ENCODE assay signal across 1 cellular context in genomic region chr1:107056426-107057196, GRCh38.
TF ChIP-seq lines count a peak whose summit lies in the region.

PRMT6 (plus strand) TSS chr1:107056674; CDS start chr1:107056716, 42 bp downstream.

TF ChIP-seq in K562, 482 proteins besides CTCF, POLR2A, EP300 and RAD21 (continued from another document):
- TF ChIP-seq LCOR (CRISPR knock-in tag; IDR thresholded peaks at IDR 0.05) (peak; percentile 87), CREM (IDR thresholded peaks at IDR 0.05; ENCODE audit: low read depth) (peak; percentile 75), STAT5B (CRISPR knock-in tag; IDR thresholded peaks at IDR 0.05) (no peak), TFE3 (CRISPR knock-in tag; IDR thresholded peaks at IDR 0.05) (no peak), ETV6 (IDR thresholded peaks at IDR 0.05; ENCODE audit: borderline replicate concordance in 1 of 2, low read depth in 2 of 2, low read length in 1 of 2) (no peak), ETV6 (CRISPR knock-in tag; IDR thresholded peaks at IDR 0.05; ENCODE audit: borderline replicate concordance) (0 out of 2 replicates have a peak, but pooled peaks have one; percentile 74), CEBPG (CRISPR knock-in tag; IDR thresholded peaks at IDR 0.05) (no peak), CEBPG (tag; conservative IDR thresholded peaks at IDR 0.05 in 1 of 2, IDR thresholded peaks at IDR 0.05 in 1 of 2) (no peak), CBX1 (IDR thresholded peaks at IDR 0.05; ENCODE audit: low read depth) (peak; percentile 50), L3MBTL2 (IDR thresholded peaks at IDR 0.05) (peak; percentile 73), SIN3A (IDR thresholded peaks at IDR 0.05; ENCODE audit: borderline replicate concordance in 2 of 2, control insufficient read depth in 1 of 2, low read depth in 2 of 2, low read length in 2 of 2) (peak in 1 of 2 experiments; percentile 42; a peak in 1 of 4 replicates), CBX3 (IDR thresholded peaks at IDR 0.05; ENCODE audit: borderline replicate concordance in 1 of 2, low read length in 2 of 2) (no peak), ZNF124 (CRISPR knock-in tag; IDR thresholded peaks at IDR 0.05) (no peak), MGA (IDR thresholded peaks at IDR 0.05) (peak; percentile 73; the same call in 1 of the 2 replicates), SUPT5H (IDR thresholded peaks at IDR 0.05) (peak; percentile 90), GABPB1 (CRISPR knock-in tag; IDR thresholded peaks at IDR 0.05) (peak; percentile 89)
- TF ChIP-seq, protein P1, sequence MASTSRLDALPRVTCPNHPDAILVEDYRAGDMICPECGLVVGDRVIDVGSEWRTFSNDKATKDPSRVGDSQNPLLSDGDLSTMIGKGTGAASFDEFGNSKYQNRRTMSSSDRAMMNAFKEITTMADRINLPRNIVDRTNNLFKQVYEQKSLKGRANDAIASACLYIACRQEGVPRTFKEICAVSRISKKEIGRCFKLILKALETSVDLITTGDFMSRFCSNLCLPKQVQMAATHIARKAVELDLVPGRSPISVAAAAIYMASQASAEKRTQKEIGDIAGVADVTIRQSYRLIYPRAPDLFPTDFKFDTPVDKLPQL (IDR thresholded peaks at IDR 0.05; ENCODE audit: extremely low read depth, insufficient read length) = peak; percentile 4
